ENCODE assay signal across 21 cellular contexts in the genomic region with DNA sequence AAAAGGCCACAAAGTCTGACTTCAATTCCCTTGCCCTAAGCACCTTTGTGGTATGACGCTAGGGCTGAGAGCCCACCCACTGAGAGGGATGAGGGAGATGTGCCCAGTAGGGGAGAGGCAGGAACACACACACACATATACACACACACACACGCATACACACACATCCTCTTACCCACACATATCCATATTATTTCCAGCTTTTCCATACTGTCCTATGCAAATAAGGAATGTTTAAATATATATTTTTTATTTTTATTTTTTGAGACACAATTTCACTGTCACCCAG. TPM values are rescaled to one million over a fixed set of nuclear protein-coding genes. Genes with fewer than 3 reads are reported as not detected.
"Had no signal": no experiment of that assay in that cellular context is flagged by ENCODE, and none has a peak within 500 bp of the region (broad histone marks: within the 10 kb centered on the region; RNA-seq: fewer than 3 reads in every experiment).

No MANE protein-coding gene starts in this region.

- H3K9me3 Mint-ChIP-seq: activated CD4-positive, alpha-beta T cell treated with anti-CD3 and anti-CD28 coated beads, Interleukin-2, amount 10 ng/mL, durations not matched to agents 24 days and 14 days; activated naive CD4-positive, alpha-beta T cell treated with anti-CD3 and anti-CD28 coated beads, Interleukin-2, amount 50 U/mL, for 72 hours; naive thymus-derived CD8-positive, alpha-beta T cell; stimulated activated memory B cell treated with anti-CD40 and anti-IgM and Interleukin-4, amounts not matched to agents 10 μg/mL and 1 μg/mL and 100 μg/mL, for 72 hours had no signal

- H3K27me3 Mint-ChIP-seq: activated CD4-positive, alpha-beta T cell treated with anti-CD3 and anti-CD28 coated beads, Interleukin-2, amount 10 ng/mL, durations not matched to agents 24 days and 14 days; naive thymus-derived CD8-positive, alpha-beta T cell; stimulated activated memory B cell treated with anti-CD40 and anti-IgM and Interleukin-4, amounts not matched to agents 10 μg/mL and 1 μg/mL and 100 μg/mL, for 72 hours had no signal

- ATAC-seq: gastrocnemius medialis; naive thymus-derived CD8-positive, alpha-beta T cell; stimulated activated memory B cell treated with anti-CD40 and anti-IgM and Interleukin-4, amounts not matched to agents 10 μg/mL and 1 μg/mL and 100 μg/mL, for 72 hours had no signal

- H3K36me3 Mint-ChIP-seq: activated naive CD4-positive, alpha-beta T cell treated with anti-CD3 and anti-CD28 coated beads, Interleukin-2, amount 50 U/mL, for 72 hours; naive thymus-derived CD8-positive, alpha-beta T cell; stimulated activated memory B cell treated with anti-CD40 and anti-IgM and Interleukin-4, amounts not matched to agents 10 μg/mL and 1 μg/mL and 100 μg/mL, for 72 hours had no signal

- H3K4me3 ChIP-seq: adrenal gland, gastrocnemius medialis, left ventricle myocardium inferior, sigmoid colon, thoracic aorta had no signal

- H3K36me3 ChIP-seq: adrenal gland, gastrocnemius medialis, left ventricle myocardium inferior, neutrophil, sigmoid colon, thoracic aorta had no signal

- H3K9me3 ChIP-seq: adrenal gland, gastrocnemius medialis, left ventricle myocardium inferior, neutrophil, sigmoid colon, thoracic aorta had no signal

- H3K4me3 Mint-ChIP-seq: activated CD4-positive, alpha-beta T cell treated with anti-CD3 and anti-CD28 coated beads, Interleukin-2, amount 10 ng/mL, durations not matched to agents 24 days and 14 days; naive thymus-derived CD8-positive, alpha-beta T cell; stimulated activated memory B cell treated with anti-CD40 and anti-IgM and Interleukin-4, amounts not matched to agents 10 μg/mL and 1 μg/mL and 100 μg/mL, for 72 hours had no signal

- H3K27ac Mint-ChIP-seq: activated CD4-positive, alpha-beta T cell treated with anti-CD3 and anti-CD28 coated beads, Interleukin-2, amount 10 ng/mL, durations not matched to agents 24 days and 14 days; activated naive CD4-positive, alpha-beta T cell treated with anti-CD3 and anti-CD28 coated beads, Interleukin-2, amount 50 U/mL, for 72 hours; stimulated activated memory B cell treated with anti-CD40 and anti-IgM and Interleukin-4, amounts not matched to agents 10 μg/mL and 1 μg/mL and 100 μg/mL, for 72 hours had no signal

- H3K4me1 ChIP-seq: adrenal gland, gastrocnemius medialis, left ventricle myocardium inferior, parathyroid adenoma, sigmoid colon had no signal

- H3K27ac ChIP-seq: adrenal gland, gastrocnemius medialis, left ventricle myocardium inferior, neutrophil, parathyroid adenoma, sigmoid colon, thoracic aorta had no signal

- DNase-seq: activated CD4-positive, alpha-beta T cell treated with anti-CD3 and anti-CD28 coated beads, Interleukin-2, amount 10 ng/mL, durations not matched to agents 24 days and 14 days; activated CD4-positive, CD25-positive, alpha-beta regulatory T cell; activated gamma-delta T cell treated with Interleukin-2 at 50 U/mL for 16 hours; adrenal gland; dermis blood vessel endothelial cell; effector memory CD4-positive, alpha-beta T cell; gastrocnemius medialis; head of caudate nucleus; left ventricle myocardium inferior; naive thymus-derived CD8-positive, alpha-beta T cell; sigmoid colon; stimulated activated CD4-positive, alpha-beta T cell treated with anti-CD3 and anti-CD28 coated beads, Interleukin-4, amount 100 ng/mL, for 24 hours; T1000 had no signal

RNA-seq across cellular contexts. Expression of a gene that starts 3.0 kb away (rescaled TPM):
- total RNA-seq: activated CD4-positive, alpha-beta T cell treated with anti-CD3 and anti-CD28 coated beads, Interleukin-2, amount 10 ng/mL, durations not matched to agents 24 days and 14 days; cerebellum; dermis blood vessel endothelial cell; fibroblast of lung; left ventricle myocardium inferior; sigmoid colon; T-helper 1 cell treated with Interleukin-12 subunit alpha and Interleukin-12 subunit beta and Interleukin-4 antibody, amounts not matched to agents 30 ng/mL and 1 ng/mL, for 36 hours; thoracic aorta had no signal

RNA-seq across cellular contexts. Expression of a gene that starts 18.3 kb away (rescaled TPM):
- total RNA-seq: gastrocnemius medialis; T-helper 1 cell treated with Interleukin-12 subunit alpha and Interleukin-12 subunit beta and Interleukin-4 antibody, amounts not matched to agents 30 ng/mL and 1 ng/mL, for 36 hours had no signal
